In genomic region chr5:80034962-80035821, GRCh38 we compare ENCODE assay signal across 9 cellular contexts. TPM values are rescaled to one million over a fixed set of nuclear protein-coding genes. Genes with fewer than 3 reads are reported as not detected.
DNase-seq lines count a peak whose midpoint lies in the region; ATAC-seq and TF ChIP-seq lines count a peak whose summit lies in the region.
"Had no signal": no experiment of that assay in that cellular context is flagged by ENCODE, and none has a peak within 500 bp of the region (broad histone marks: within the 10 kb centered on the region; RNA-seq: fewer than 3 reads in every experiment).

TSS of gene THBS4 (plus strand) at chr5:80035348. CDS start at chr5:80035538, 190 bp downstream.

- TF ChIP-seq CTCF in brain (conservative IDR thresholded peaks at IDR 0.05): no peak

- peak within 1 kb of the TSS; percentile 19 for H3K4me3 ChIP-seq in mesendoderm (ENCODE audit: low read length)
- H3K4me3 ChIP-seq in thymus (ENCODE audit: low read length): peak within 1 kb of the TSS; percentile 32

- no peak within 1 kb of the TSS for H2AK5ac ChIP-seq in mesendoderm (ENCODE audit: low read length)

- H3K27me3 ChIP-seq in mesendoderm (ENCODE audit: insufficient read depth, low read length, poor library complexity) (peaks cover 18% of the 10 kb centered on the region), thymus (ENCODE audit: control insufficient read depth, insufficient read depth) (peaks cover 35% of the 10 kb centered on the region)

- H3K56ac ChIP-seq in mesendoderm (ENCODE audit: low read length): peak within 1 kb of the TSS; percentile 59

- no peaks in the 10 kb centered on the region for H3K36me3 ChIP-seq in mesendoderm (ENCODE audit: control insufficient read depth, insufficient read depth, low read length)
- no peaks in the 10 kb centered on the region for H3K36me3 ChIP-seq in thymus (ENCODE audit: control insufficient read depth, insufficient read depth)

- H3K27ac ChIP-seq in mesendoderm (ENCODE audit: low read depth, low read length) (no peak within 1 kb of the TSS), thymus (ENCODE audit: low read depth) (no peak within 1 kb of the TSS)

- no peak within 1 kb of the TSS for H3K4ac ChIP-seq in mesendoderm (ENCODE audit: low read depth, low read length)

- peaks cover 61% of the 10 kb centered on the region for H3K27me3 Mint-ChIP-seq in brain

- H2BK120ac ChIP-seq in mesendoderm (ENCODE audit: low read depth, low read length): no peak within 1 kb of the TSS

- H3K4me1 ChIP-seq in mesendoderm (ENCODE audit: control insufficient read depth, low read depth, low read length): no peaks in the 10 kb centered on the region
- no peaks in the 10 kb centered on the region for H3K4me1 ChIP-seq in thymus (ENCODE audit: control insufficient read depth, insufficient read depth, low read length)

- H3K4me1 Mint-ChIP-seq in brain: peaks cover 6% of the 10 kb centered on the region

- H3K4me3 Mint-ChIP-seq in brain: peak within 1 kb of the TSS; percentile 63 to 82 (median 75)

- DNase-seq in activated T-cell treated with anti-CD3 and anti-CD28 coated beads, Interleukin-2, amount 50 U/mL, for 1 hour: peak; percentile 18
- DNase-seq in activated T-cell treated with anti-CD3 and anti-CD28 coated beads for 4 hours: no peak
- DNase-seq in mesendoderm: peak; percentile 10
- no peak for DNase-seq in SKM-1 treated with dmso at 0.1 percent for 144 hours (lab: John Stamatoyannopoulos, UW; ENCODE audit: unreplicated experiment)
- DNase-seq in NOMO-1 treated with DMSO at 0.1 percent for 48 hours (lab: John Stamatoyannopoulos, UW; ENCODE audit: unreplicated experiment): no peak
- DNase-seq: SW 1271 had no signal

- H3K23ac ChIP-seq in mesendoderm (ENCODE audit: low read length): no peak within 1 kb of the TSS

- peak within 1 kb of the TSS; percentile 52 for H3K4me2 ChIP-seq in mesendoderm (ENCODE audit: low read length)

- H3K9ac ChIP-seq in mesendoderm (ENCODE audit: low read length): peak within 1 kb of the TSS; percentile 45

- no peak within 1 kb of the TSS for H3K27ac Mint-ChIP-seq in brain

- no peak within 1 kb of the TSS for H4K8ac ChIP-seq in mesendoderm (ENCODE audit: low read depth, low read length)

- H3K36me3 Mint-ChIP-seq in brain: no peaks in the 10 kb centered on the region

- no peaks in the 10 kb centered on the region for H3K79me1 ChIP-seq in mesendoderm (ENCODE audit: low read length)

- WGBS in mesendoderm (ENCODE audit: extremely low coverage, insufficient coverage, low lambda C conversion rate): no CpG with 5 or more reads among the region's 76 CpGs
- 6% methylated on average over 76 of the region's 76 CpGs for WGBS in thymus

- H2BK15ac ChIP-seq in mesendoderm (replicated peaks; ENCODE audit: low read depth): no peak within 1 kb of the TSS

- no peak within 1 kb of the TSS for H2BK5ac ChIP-seq in mesendoderm (ENCODE audit: low read length)

- no peak within 1 kb of the TSS for H4K5ac ChIP-seq in mesendoderm (ENCODE audit: low read length)

- no peaks in the 10 kb centered on the region for H3K9me3 ChIP-seq in thymus (ENCODE audit: control insufficient read depth)

- H3K9me3 Mint-ChIP-seq in brain: peaks cover 0 to 7% (median 0%) of the 10 kb centered on the region in 5 experiments

- H3K79me2 ChIP-seq in mesendoderm (ENCODE audit: control insufficient read depth, insufficient read depth, low read length): no peaks in the 10 kb centered on the region

- no peak for ATAC-seq in HG02973 (IDR thresholded peaks at IDR 0.05; ENCODE audit: unreplicated experiment)

- H3K18ac ChIP-seq in mesendoderm (ENCODE audit: low read length): peak within 1 kb of the TSS; percentile 15

RNA-seq across cellular contexts. Expression of gene THBS4, which starts in this region (rescaled TPM):
- polyA plus RNA-seq in brain (ENCODE audit: insufficient read depth, low read depth, low replicate concordance) (16.0 TPM), thymus (14.3 TPM)
- polyA plus RNA-seq in mesendoderm (2013, experiment 1 of 2): 3.5 TPM
- 3.2 TPM for polyA plus RNA-seq in mesendoderm (2013, experiment 2 of 2)

Comparison
In these comparisons a context has a peak if more than half of its experiments do, and no peak if none do; other contexts are left out.
1. DNase-seq: peak in activated T-cell treated with anti-CD3 and anti-CD28 coated beads, Interleukin-2, amount 50 U/mL, for 1 hour (single experiment) and mesendoderm (single experiment); none in activated T-cell treated with anti-CD3 and anti-CD28 coated beads for 4 hours (single experiment), SKM-1 treated with dmso at 0.1 percent for 144 hours (single experiment) and NOMO-1 treated with DMSO at 0.1 percent for 48 hours (single experiment).